1 cellular context compared by ENCODE assay signal in genomic region chr22:37416806-37417205, GRCh38.
TF ChIP-seq lines count a peak whose summit lies in the region.

No MANE protein-coding gene starts in this region.

TF ChIP-seq in SK-N-SH treated with all-trans-retinoic acid at 6 μM for 48 hours, 23 proteins besides CTCF, POLR2A, EP300 and RAD21 (continued from another document):
- no peak for TF ChIP-seq POU6F1 (CRISPR knock-in tag; IDR thresholded peaks at IDR 0.05; ENCODE audit: borderline replicate concordance, low read depth)
- no peak for TF ChIP-seq TCF4 (CRISPR knock-in tag; IDR thresholded peaks at IDR 0.05; ENCODE audit: borderline replicate concordance)
- TF ChIP-seq PATZ1 (CRISPR knock-in tag; IDR thresholded peaks at IDR 0.05; ENCODE audit: borderline replicate concordance) = no peak
